In genomic region chr12:44674866-44675265, GRCh38 we compare ENCODE assay signal across 13 cellular contexts.
DNase-seq lines count a peak whose midpoint lies in the region; TF ChIP-seq lines count a peak whose summit lies in the region.
"Had no signal": no experiment of that assay in that cellular context is flagged by ENCODE, and none has a peak within 500 bp of the region (broad histone marks: within the 10 kb centered on the region; RNA-seq: fewer than 3 reads in every experiment).

No MANE protein-coding gene starts in this region.

- H3K18ac ChIP-seq in H9 (ENCODE audit: insufficient read length, low read depth, low read length) = no peak overlapping the region

- no peak overlapping the region for H3K27ac Mint-ChIP-seq in H9
- H3K27ac Mint-ChIP-seq: CD14-positive monocyte had no signal

- no peak overlapping the region for H3K9ac ChIP-seq in H9 (ENCODE audit: extremely low read depth, insufficient read length, low read length)

- H4K8ac ChIP-seq in H9 (replicated peaks; ENCODE audit: insufficient read length, low read depth, low read length) = no peak overlapping the region

- no peak overlapping the region; the same call in 1 of the 2 replicates for H3K14ac ChIP-seq in H9 (ENCODE audit: insufficient read depth, low read length)

- H2BK120ac ChIP-seq in H9 (ENCODE audit: low read depth, low read length, poor library complexity, severe bottlenecking) = no peak overlapping the region

- no peak overlapping the region for H3K23ac ChIP-seq in H9 (ENCODE audit: insufficient read length, low read depth, low read length)

- no peak overlapping the region for H3K4me3 Mint-ChIP-seq in H9
- H3K4me3 Mint-ChIP-seq: CD14-positive monocyte had no signal

- no peaks in the 10 kb centered on the region for H3K4me1 ChIP-seq in H9 (ENCODE audit: insufficient read depth, low read length)

- H3K23me2 ChIP-seq in H9 (ENCODE audit: insufficient read length, low read depth, low read length, poor library complexity, severe bottlenecking) = no peaks in the 10 kb centered on the region

- peak overlapping the region; percentile 59 for H2BK5ac ChIP-seq in H9 (ENCODE audit: insufficient read length, low read length)

- no peak overlapping the region for H3K4me2 ChIP-seq in H9 (ENCODE audit: insufficient read depth, insufficient read length, low read length)

- peaks cover 2% of the 10 kb centered on the region; the same call in 1 of the 2 replicates for H3K79me2 ChIP-seq in H9 (ENCODE audit: insufficient read depth, low read length)

- no peak overlapping the region for H2BK12ac ChIP-seq in H9 (ENCODE audit: insufficient read length, low read depth, low read length)

- no peak overlapping the region for H3K56ac ChIP-seq in H9 (ENCODE audit: insufficient read length, low read depth, low read length)

- H3T11ph ChIP-seq in H9 (ENCODE audit: low read length) = no peak overlapping the region

- no CpG with 5 or more reads among the region's 1 CpG for WGBS in H9 (ENCODE audit: extremely low coverage, insufficient read length, low lambda C conversion rate)

- no peak overlapping the region for H2BK15ac ChIP-seq in H9 (ENCODE audit: low read depth, low read length)

- H3K79me1 ChIP-seq in H9 (ENCODE audit: insufficient read depth, low read depth, low read length, poor library complexity, severe bottlenecking) = no peaks in the 10 kb centered on the region

- H2AK5ac ChIP-seq in H9 (ENCODE audit: insufficient read length, low read length) = no peak overlapping the region

- no peaks in the 10 kb centered on the region for H4K20me1 ChIP-seq in H9 (ENCODE audit: control insufficient read depth, insufficient read depth, insufficient read length)

- no peak overlapping the region for H3K4ac ChIP-seq in H9 (ENCODE audit: low read depth, low read length)

- H4K91ac ChIP-seq in H9 (ENCODE audit: insufficient read length, low read depth, low read length) = no peak overlapping the region

- H4K5ac ChIP-seq in H9 (ENCODE audit: insufficient read length, low read depth, low read length) = no peak overlapping the region

- DNase-seq in H9 (no peak), NCI-H69 (lab: John Stamatoyannopoulos, UW) (peak; percentile 58), globus pallidus (ENCODE audit: low spot score) (peak; percentile 60), renal cortical epithelial cell (ENCODE audit: low read depth) (peak; percentile 19), DMS79 treated with DMSO at 0.1 percent for 48 hours (lab: John Stamatoyannopoulos, UW) (no peak), OCI-M2 (lab: John Stamatoyannopoulos, UW; ENCODE audit: unreplicated experiment) (no peak), NCI-H1694 (lab: John Stamatoyannopoulos, UW) (no peak)
- DNase-seq: COR-L47, HCEC 1CT, NCI-H2029, NCI-H524, Right ventricle myocardium superior had no signal

- no peaks in the 10 kb centered on the region for H3K9me3 ChIP-seq in H9 (ENCODE audit: control insufficient read depth, low read depth, low read length)

- no peak overlapping the region for H2AFZ ChIP-seq in H9 (ENCODE audit: low read length)

- H2BK20ac ChIP-seq in H9 (ENCODE audit: low read depth, low read length, poor library complexity, severe bottlenecking) = no peak overlapping the region

- H3K36me3 Mint-ChIP-seq in H9 (ENCODE audit: insufficient read depth in 1 of 3, low read depth in 3 of 3) = peaks cover 5 to 7% (median 5%) of the 10 kb centered on the region in 3 experiments; a peak in 6 of 7 replicates
- H3K36me3 Mint-ChIP-seq: CD14-positive monocyte had no signal

- peaks cover 0 to 5% of the 10 kb centered on the region in 2 experiments; a peak in 4 of 5 replicates for H3K9me3 Mint-ChIP-seq in H9

- no peak for TF ChIP-seq CTCF in H9 (conservative IDR thresholded peaks at IDR 0.05)

- H3K27me3 Mint-ChIP-seq in H9 (ENCODE audit: low read depth) = no peaks in the 10 kb centered on the region

- H3K27me3 ChIP-seq in H9 (ENCODE audit: insufficient read depth, low read length) = no peaks in the 10 kb centered on the region

- H3K4me1 Mint-ChIP-seq in H9 = peaks cover 5 to 10% of the 10 kb centered on the region in 2 experiments; a peak in 3 of 4 replicates
- H3K4me1 Mint-ChIP-seq: CD14-positive monocyte had no signal

- no peak overlapping the region for H3K27ac ChIP-seq in H9 (ENCODE audit: insufficient read length, low read depth, low read length)

Comparison
In these comparisons a context has a peak if more than half of its experiments do, and no peak if none do; other contexts are left out.
1. DNase-seq: peak in NCI-H69 (single experiment), globus pallidus (single experiment) and renal cortical epithelial cell (single experiment); none in H9 (single experiment), DMS79 treated with DMSO at 0.1 percent for 48 hours (single experiment), OCI-M2 (single experiment) and NCI-H1694 (single experiment).